ENCODE assay signal across 17 cellular contexts in the genomic region with DNA sequence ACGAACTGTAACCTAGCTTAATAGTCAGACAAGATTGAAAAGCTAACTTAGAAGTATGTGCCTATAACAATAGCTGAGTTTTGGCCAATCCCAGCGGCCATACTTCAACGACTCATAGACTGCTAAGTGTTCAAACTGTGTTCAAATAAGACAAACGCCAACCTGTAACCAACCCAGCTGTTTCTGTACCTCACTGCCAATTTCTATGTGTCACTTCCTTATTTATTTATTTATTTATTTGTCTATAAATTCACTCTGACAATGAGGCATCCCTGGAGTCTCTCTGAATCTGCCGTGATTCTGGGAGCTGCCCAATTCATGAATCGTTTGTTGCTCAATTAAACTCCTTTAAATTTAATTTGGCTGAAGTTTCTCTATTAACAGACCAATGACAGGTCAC. TPM values are rescaled to one million over a fixed set of nuclear protein-coding genes. Genes with fewer than 3 reads are reported as not detected.
A peak's percentile ranks its signal among the peaks of the same experiment; 100 is the strongest.
DNase-seq lines count a peak whose midpoint lies in the region; ATAC-seq, FAIRE-seq and TF ChIP-seq lines count a peak whose summit lies in the region.
"Had no signal": no experiment of that assay in that cellular context is flagged by ENCODE, and none has a peak within 500 bp of the region (broad histone marks: within the 10 kb centered on the region; RNA-seq: fewer than 3 reads in every experiment).

No MANE protein-coding gene starts in this region.

- ATAC-seq in K562, result no peak
- ATAC-seq: HepG2 had no signal

- H3K9ac ChIP-seq in K562 (ENCODE audit: insufficient read depth in 1 of 2, low read depth in 2 of 2, low read length in 2 of 2), result no peak overlapping the region

- H3K27me3 ChIP-seq in MG63 (0 out of 2 replicates have a peak, but pooled peaks cover 3% of the 10 kb centered on the region), K562 (ENCODE audit: control insufficient read depth in 2 of 2, insufficient read depth in 2 of 2, low read length in 2 of 2) (no peaks in the 10 kb centered on the region)

- H3K4me1 ChIP-seq in HEK293 (ENCODE audit: control insufficient read depth, insufficient read depth, low read length) (no peaks in the 10 kb centered on the region), K562 (replicated peaks in 1 of 2; ENCODE audit: control insufficient read depth in 2 of 2, insufficient read depth in 2 of 2, low read length in 2 of 2) (peaks cover 29 to 61% of the 10 kb centered on the region in 2 experiments)

- H3K27ac ChIP-seq in HEK293 (ENCODE audit: extremely low read depth, low read depth, low read length), result no peak overlapping the region
- peak overlapping the region; percentile 37; the same call in 2 of the 3 replicates for H3K27ac ChIP-seq in K562 (ENCODE audit: extremely low read depth, low read depth, low read length)
- H3K27ac ChIP-seq: SK-N-MC had no signal

- POLR2A ChIA-PET in HEK293 (lab: Yijun Ruan, JAX), result no interaction called here
- POLR2A ChIA-PET in K562 (lab: Yijun Ruan, JAX), result interaction anchor here (0.7 to 1.5 kb wide), 4 partner anchors 9 to 541 kb away, joined by 3 to 4 read pairs (median 3); no protein-coding TSS in a partner anchor

- FAIRE-seq in K562 (lab: Jason Lieb, UNC), result no peak
- FAIRE-seq: HepG2 had no signal

- H3K79me2 ChIP-seq in K562 (ENCODE audit: control insufficient read depth, insufficient read depth, low read length), result peaks cover 6% of the 10 kb centered on the region; the same call in 1 of the 3 replicates

- TF ChIP-seq CTCF in HEK293 (tag by site-specific recombination; IDR thresholded peaks at IDR 0.05), result no peak
- no peak for TF ChIP-seq CTCF in K562 (IDR thresholded peaks at IDR 0.05 in 2 of 3, conservative IDR thresholded peaks at IDR 0.05 in 1 of 3; ENCODE audit: insufficient read depth in 2 of 3, low read depth in 1 of 3, low read length in 3 of 3)
- TF ChIP-seq CTCF in fibroblast of pulmonary artery (IDR thresholded peaks at IDR 0.05; ENCODE audit: low read length, missing control alignments), result no peak
- TF ChIP-seq CTCF in GM10266 (IDR thresholded peaks at IDR 0.05; ENCODE audit: control insufficient read depth, insufficient read depth, low read depth, missing control alignments), result no peak

- WGBS in K562 (ENCODE audit: insufficient coverage, low coverage, missing lambda C conversion rate), result 53% methylated on average over 6 of the region's 6 CpGs

- no peak for TF ChIP-seq EP300 in K562 (IDR thresholded peaks at IDR 0.05; ENCODE audit: low read length)

- H3K4me2 ChIP-seq in K562 (ENCODE audit: insufficient read depth, low read length), result peak overlapping the region; percentile 56; the same call in 1 of the 2 replicates

- H3K9me3 ChIP-seq in HEK293 (ENCODE audit: control insufficient read depth, insufficient read depth, low read depth, low read length), result no peaks in the 10 kb centered on the region
- H3K9me3 ChIP-seq in MG63, result peaks cover 2% of the 10 kb centered on the region; the same call in 1 of the 2 replicates
- no peaks in the 10 kb centered on the region for H3K9me3 ChIP-seq in K562 (replicated peaks; ENCODE audit: control insufficient read depth, insufficient read depth, low read depth, low read length)

- peak overlapping the region; percentile 70; the same call in 1 of the 2 replicates for H2AFZ ChIP-seq in K562 (ENCODE audit: low read depth, low read length)

- intact Hi-C loops in K562 (cut with micrococcal nuclease), result loop anchor here (5.0 kb wide), 1 partner anchor 165 kb away; no protein-coding TSS in a partner anchor

- in situ Hi-C loops in K562 (cut with MboI), result no loop called here

- CTCF ChIA-PET in HEK293 (lab: Yijun Ruan, JAX) (interaction anchor here (0.5 to 1.9 kb wide), 7 partner anchors 11 to 604 kb away, joined by 3 to 23 read pairs (median 5); no protein-coding TSS in a partner anchor), K562 (lab: Yijun Ruan, JAX; ENCODE audit: low intra/inter-chr PET ratio) (no interaction called here)

- no peak overlapping the region for H3K4me3 ChIP-seq in HEK293 (ENCODE audit: low read depth, low read length)
- H3K4me3 ChIP-seq in MG63, result no peak overlapping the region
- H3K4me3 ChIP-seq in K562, result no peak overlapping the region
- H3K4me3 ChIP-seq in fibroblast of pulmonary artery (replicated peaks; ENCODE audit: low read depth, low read length), result no peak overlapping the region
- H3K4me3 ChIP-seq: SK-N-MC had no signal

- H3K36me3 ChIP-seq in HEK293 (ENCODE audit: control insufficient read depth in 2 of 2, insufficient read depth in 1 of 2, low read length in 2 of 2), result no peaks in the 10 kb centered on the region
- no peaks in the 10 kb centered on the region for H3K36me3 ChIP-seq in MG63
- 0 out of 3 replicates have a peak, but pooled peaks cover 3% of the 10 kb centered on the region for H3K36me3 ChIP-seq in K562 (ENCODE audit: control insufficient read depth, insufficient read depth, low read length)

- TF ChIP-seq POLR2A in K562 (conservative IDR thresholded peaks at IDR 0.05), result no peak

- peak; percentile 38 for DNase-seq in MG63
- no peak for DNase-seq in K562 (ENCODE audit: extremely low read depth in 1 of 4, low spot score in 3 of 4)
- peak; percentile 29 for DNase-seq in fibroblast of pulmonary artery (ENCODE audit: low read depth)
- DNase-seq in activated CD4-positive, alpha-beta T cell treated with anti-CD3 and anti-CD28 coated beads for 1 hour, result no peak
- DNase-seq in GM10266 (ENCODE audit: extremely low spot score), result no peak
- no peak for DNase-seq in AG08395 (ENCODE audit: low spot score)
- no peak for DNase-seq in H4 (ENCODE audit: low spot score)
- DNase-seq: ACHN, COR-L47, Kasumi-1, NCI-H1417 treated with DMSO at 0.1 percent for 48 hours, NCI-H1930, NCI-H446, Right ventricle myocardium superior had no signal

- H4K20me1 ChIP-seq in K562 (replicated peaks; ENCODE audit: control insufficient read depth, insufficient read depth, low read length), result no peaks in the 10 kb centered on the region

- H3K9me1 ChIP-seq in K562 (ENCODE audit: control insufficient read depth, insufficient read depth, low read length), result no peaks in the 10 kb centered on the region

- no TSS peak for BruUV-seq in K562 (replicated peaks; lab: Mats Ljungman, UMichigan)

- no peak for TF ChIP-seq RAD21 in K562 (CRISPR knock-in tag; conservative IDR thresholded peaks at IDR 0.05 in 1 of 2, IDR thresholded peaks at IDR 0.05 in 1 of 2)

TF ChIP-seq in HEK293, 187 proteins besides CTCF, POLR2A, EP300 and RAD21:
- no peak for TF ChIP-seq ZXDB (tag by site-specific recombination; IDR thresholded peaks at IDR 0.05)
- no peak for TF ChIP-seq ZNF202 (tag by site-specific recombination; IDR thresholded peaks at IDR 0.05; ENCODE audit: borderline replicate concordance)
- no peak for TF ChIP-seq ZNF837 (tag by site-specific recombination; IDR thresholded peaks at IDR 0.05)
- peak; percentile 89 for TF ChIP-seq ZNF549 (tag by site-specific recombination; IDR thresholded peaks at IDR 0.05)

TF ChIP-seq in K562, 482 proteins besides CTCF, POLR2A, EP300 and RAD21 (continues in another document):
- TF ChIP-seq, protein P1, sequence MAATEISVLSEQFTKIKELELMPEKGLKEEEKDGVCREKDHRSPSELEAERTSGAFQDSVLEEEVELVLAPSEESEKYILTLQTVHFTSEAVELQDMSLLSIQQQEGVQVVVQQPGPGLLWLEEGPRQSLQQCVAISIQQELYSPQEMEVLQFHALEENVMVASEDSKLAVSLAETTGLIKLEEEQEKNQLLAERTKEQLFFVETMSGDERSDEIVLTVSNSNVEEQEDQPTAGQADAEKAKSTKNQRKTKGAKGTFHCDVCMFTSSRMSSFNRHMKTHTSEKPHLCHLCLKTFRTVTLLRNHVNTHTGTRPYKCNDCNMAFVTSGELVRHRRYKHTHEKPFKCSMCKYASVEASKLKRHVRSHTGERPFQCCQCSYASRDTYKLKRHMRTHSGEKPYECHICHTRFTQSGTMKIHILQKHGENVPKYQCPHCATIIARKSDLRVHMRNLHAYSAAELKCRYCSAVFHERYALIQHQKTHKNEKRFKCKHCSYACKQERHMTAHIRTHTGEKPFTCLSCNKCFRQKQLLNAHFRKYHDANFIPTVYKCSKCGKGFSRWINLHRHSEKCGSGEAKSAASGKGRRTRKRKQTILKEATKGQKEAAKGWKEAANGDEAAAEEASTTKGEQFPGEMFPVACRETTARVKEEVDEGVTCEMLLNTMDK (IDR thresholded peaks at IDR 0.05; ENCODE audit: borderline replicate concordance, insufficient read depth, low read depth, low read length, poor library complexity, severe bottlenecking), result no peak
- TF ChIP-seq HMGXB4 (CRISPR knock-in tag; IDR thresholded peaks at IDR 0.05), result no peak

RNA-seq across cellular contexts. Expression of gene ST8SIA6, which starts 21.7 kb away (rescaled TPM):
- not detected in 2 replicates for total RNA-seq in MG63 (2014; rRNA removed; shearing (Covaris generic); ENCODE audit: low replicate concordance)
- total RNA-seq in K562 (2011; cell fraction: chromatin; rRNA removed; ENCODE audit: low replicate concordance), result 2.7 and 7.6 TPM in 2 replicates
- 2.2 and 3.4 TPM in 2 replicates for total RNA-seq in K562 (2011; cell fraction: nucleolus; rRNA removed)
- total RNA-seq in K562 (2011; cell fraction: nucleoplasm; rRNA removed), result 5.1 and 5.6 TPM in 2 replicates
- 3.9 and 5.1 TPM in 2 replicates for total RNA-seq in K562 (2014; rRNA removed)
- total RNA-seq in K562 (2014; rRNA removed; fragmentation: Illumina TruSeq; extraction: Trizol), result 6.4 and 7.2 TPM in 2 replicates
- total RNA-seq in K562 (2015; rRNA removed; fragmentation: Illumina TruSeq; extraction: Trizol), result 4.8 and 6.7 TPM in 2 replicates
- total RNA-seq in K562 (2021), result 5.0 and 6.6 TPM in 2 replicates
- polyA plus RNA-seq in K562 (2011; rRNA removed), result 4.4 and 6.6 TPM in 2 replicates
- polyA plus RNA-seq in K562 (2011; cell fraction: cytosol; rRNA removed), result 1.5 and 1.7 TPM in 2 replicates
- polyA plus RNA-seq in K562 (2011; cell fraction: nucleus; rRNA removed), result 2.2 and 2.9 TPM in 2 replicates
- polyA plus RNA-seq in K562 (2012), result 2.9 and 5.6 TPM in 2 replicates
- polyA plus RNA-seq in K562 (2014; fragmentation: Illumina TruSeq; extraction: Trizol), result 4.1 and 5.2 TPM in 2 replicates
- 1 to 10 TPM in 1 of 2 experiments, under 1 TPM in 1; 0.69 to 1.2 TPM for polyA plus RNA-seq in K562 (2014; fragmentation: Nextera tagmentation; extraction: Ambion mirVana)
- polyA plus RNA-seq in K562 (2014; rRNA removed), result 3.2 and 3.3 TPM in 2 replicates
- polyA minus RNA-seq in K562 (2011; rRNA and poly(A)+ RNA removed), result 7.8 and 11.2 TPM in 2 replicates
- 2.1 and 7.0 TPM in 2 replicates for polyA minus RNA-seq in K562 (2011; cell fraction: cytosol; rRNA and poly(A)+ RNA removed)
- polyA minus RNA-seq in K562 (2011; cell fraction: nucleus; rRNA and poly(A)+ RNA removed), result 1.8 and 2.7 TPM in 2 replicates
- total RNA-seq in H4 (2014; rRNA removed; shearing (Covaris generic)), result 0.14 TPM in 1 of 2 replicates, not detected in the other
- total RNA-seq: HepG2 had no signal
- polyA plus RNA-seq: HepG2 had no signal

Comparison
In these comparisons a context has a peak if more than half of its experiments do, and no peak if none do; other contexts are left out.
1. DNase-seq: peak in MG63 (single experiment) and fibroblast of pulmonary artery (single experiment); none in K562 (0 of 4), activated CD4-positive, alpha-beta T cell treated with anti-CD3 and anti-CD28 coated beads for 1 hour (single experiment), GM10266 (single experiment), AG08395 (single experiment) and H4 (single experiment).